In genomic region chr17:81491761-81492160, GRCh38 we compare ENCODE assay signal across 18 cellular contexts.
"Had no signal": no experiment of that assay in that cellular context is flagged by ENCODE, and none has a peak within 500 bp of the region (broad histone marks: within the 10 kb centered on the region; RNA-seq: fewer than 3 reads in every experiment).

No MANE protein-coding gene starts in this region.

- H3K4me3 ChIP-seq: coronary artery, left ventricle myocardium inferior, prostate gland, right atrium auricular region, skin epidermis, transverse colon, vagina had no signal

- H3K36me3 ChIP-seq: left ventricle myocardium inferior, prostate gland, right atrium auricular region, transverse colon, vagina had no signal

- H3K27ac ChIP-seq: coronary artery, left ventricle myocardium inferior, prostate gland, right atrium auricular region, skin epidermis, transverse colon, vagina had no signal

- FAIRE-seq: endometrium had no signal

- H3K9me3 ChIP-seq: left ventricle myocardium inferior, prostate gland, right atrium auricular region, transverse colon, vagina had no signal

- H3K27me3 ChIP-seq: right atrium auricular region, transverse colon, vagina had no signal

- DNase-seq: activated CD4-positive, alpha-beta T cell treated with anti-CD3 and anti-CD28 coated beads, Interleukin-2, amount 10 ng/mL, durations not matched to agents 7 days and 5 days; activated CD8-positive, alpha-beta T cell treated with anti-CD3 and anti-CD28 coated beads, Interleukin-2, amount 10 ng/mL, durations not matched to agents 7 days and 5 days; activated naive CD4-positive, alpha-beta T cell treated with anti-CD3 and anti-CD28 coated beads, Interleukin-2, amount 10 ng/mL, durations not matched to agents 7 days and 5 days; activated naive CD8-positive, alpha-beta T cell treated with anti-CD3 and anti-CD28 coated beads, Interleukin-2, amount 50 U/mL, for 24 hours; activated T-cell treated with anti-CD3 and anti-CD28 coated beads, Interleukin-2, amount 50 U/mL, for 24 hours; aorta; foreskin melanocyte; left ventricle myocardium inferior; stimulated activated naive CD8-positive, alpha-beta T cell treated with anti-CD3 and anti-CD28 coated beads, Interleukin-15, Interleukin-2, amounts not matched to agents 100 U/mL and 50 U/mL, for 24 hours; substantia nigra; T-helper 9 cell had no signal

- ATAC-seq: activated CD8-positive, alpha-beta T cell treated with anti-CD3 and anti-CD28 coated beads, Interleukin-2, amount 10 ng/mL, durations not matched to agents 7 days and 5 days; activated naive CD8-positive, alpha-beta T cell treated with anti-CD3 and anti-CD28 coated beads, Interleukin-2, amount 50 U/mL, for 24 hours; stimulated activated naive CD8-positive, alpha-beta T cell treated with anti-CD3 and anti-CD28 coated beads, Interleukin-15, Interleukin-2, amounts not matched to agents 100 U/mL and 50 U/mL, for 24 hours had no signal
